In genomic region chr11:81192516-81192915, GRCh38 we compare ENCODE assay signal across 6 cellular contexts.
"Had no signal": no experiment of that assay in that cellular context is flagged by ENCODE, and none has a peak within 500 bp of the region (broad histone marks: within the 10 kb centered on the region; RNA-seq: fewer than 3 reads in every experiment).

No MANE protein-coding gene starts in this region.

- DNase-seq: H9, HCEC 1CT, IMR-90 had no signal

- ATAC-seq: GM23338, K562 had no signal

- H3K4me1 Mint-ChIP-seq: GM23338, H9 had no signal

- H3K4me3 ChIP-seq: GM23338, K562 had no signal

- H3K4me3 Mint-ChIP-seq: GM23338, H9 had no signal

- H3K27ac Mint-ChIP-seq: GM23338, H9 had no signal

- H3K27ac ChIP-seq: HL-60 had no signal
